In genomic region chr12:59389968-59390576, GRCh38 we compare ENCODE assay signal across 30 cellular contexts.
"Had no signal": no experiment of that assay in that cellular context is flagged by ENCODE, and none has a peak within 500 bp of the region (broad histone marks: within the 10 kb centered on the region; RNA-seq: fewer than 3 reads in every experiment).

No MANE protein-coding gene starts in this region.

- H3K27ac ChIP-seq: body of pancreas, cardiac muscle cell, coronary artery, gastroesophageal sphincter, heart left ventricle, left lung, neutrophil, ovary, right lobe of liver, thoracic aorta had no signal

- H3K27me3 Mint-ChIP-seq: natural killer cell treated with Interleukin-12 subunit alpha and Interleukin-12 subunit beta and Interleukin-15 and Interleukin-18, amount 100 ng/mL, for 72 hours had no signal

- H3K4me1 ChIP-seq: body of pancreas, gastroesophageal sphincter, heart left ventricle, left lung, right lobe of liver had no signal

- H3K27me3 ChIP-seq: body of pancreas, cardiac muscle cell, gastroesophageal sphincter, heart left ventricle, left lung, ovary, right lobe of liver had no signal

- H3K36me3 Mint-ChIP-seq: activated naive CD8-positive, alpha-beta T cell; natural killer cell treated with Interleukin-12 subunit alpha and Interleukin-12 subunit beta and Interleukin-15 and Interleukin-18, amount 100 ng/mL, for 72 hours had no signal

- ATAC-seq: activated CD4-positive, CD25-positive, alpha-beta regulatory T cell treated with anti-CD3 and anti-CD28 coated beads, Interleukin-2, amount 50 U/mL, for 24 hours; body of pancreas; effector memory CD8-positive, alpha-beta T cell; gastroesophageal sphincter; heart left ventricle; left lung; mucosa of descending colon; natural killer cell treated with Interleukin-12 subunit alpha and Interleukin-12 subunit beta and Interleukin-15 and Interleukin-18, amount 100 ng/mL, for 72 hours had no signal

- DNase-seq: activated CD4-positive, alpha-beta T cell treated with anti-CD3 and anti-CD28 coated beads for 48 hours; activated CD4-positive, alpha-beta T cell treated with anti-CD3 and anti-CD28 coated beads, Interleukin-2, amount 50 U/mL, for 48 hours; activated CD8-positive, alpha-beta memory T cell treated with anti-CD3 and anti-CD28 coated beads for 24 hours; activated effector memory CD4-positive, alpha-beta T cell treated with Interleukin-2 at 50 U/mL for 16 hours; activated naive CD4-positive, alpha-beta T cell treated with Interleukin-2 at 50 U/mL for 16 hours; anterior cingulate cortex; body of pancreas; cerebellar nuclear complex; effector memory CD8-positive, alpha-beta T cell; erythroblast; hypothalamus; kidney glomerular epithelial cell; mucosa of descending colon; ovary; right lobe of liver; stimulated activated CD4-positive, alpha-beta T cell treated with anti-CD3 and anti-CD28 coated beads, Interleukin-2, amount 100 ng/mL, for 48 hours; stimulated activated naive CD4-positive, alpha-beta T cell treated with Interleukin-2 at 50 U/mL for 16 hours; trophoblast cell had no signal

- H3K27ac Mint-ChIP-seq: activated naive CD8-positive, alpha-beta T cell; effector memory CD8-positive, alpha-beta T cell; natural killer cell treated with Interleukin-12 subunit alpha and Interleukin-12 subunit beta and Interleukin-15 and Interleukin-18, amount 100 ng/mL, for 72 hours; progenitor cell of endocrine pancreas had no signal

- H3K36me3 ChIP-seq: cardiac muscle cell, gastroesophageal sphincter, heart left ventricle, left lung, neutrophil, ovary, right lobe of liver, thoracic aorta had no signal

- H3K4me3 Mint-ChIP-seq: activated naive CD8-positive, alpha-beta T cell; effector memory CD8-positive, alpha-beta T cell; natural killer cell treated with Interleukin-12 subunit alpha and Interleukin-12 subunit beta and Interleukin-15 and Interleukin-18, amount 100 ng/mL, for 72 hours had no signal

- H3K4me3 ChIP-seq: body of pancreas, cardiac muscle cell, coronary artery, gastroesophageal sphincter, heart left ventricle, left lung, lung, mucosa of descending colon, ovary, right lobe of liver, thoracic aorta had no signal

- H3K9me3 Mint-ChIP-seq: effector memory CD8-positive, alpha-beta T cell had no signal
